ENCODE assay signal across 2 cellular contexts in the genomic region with DNA sequence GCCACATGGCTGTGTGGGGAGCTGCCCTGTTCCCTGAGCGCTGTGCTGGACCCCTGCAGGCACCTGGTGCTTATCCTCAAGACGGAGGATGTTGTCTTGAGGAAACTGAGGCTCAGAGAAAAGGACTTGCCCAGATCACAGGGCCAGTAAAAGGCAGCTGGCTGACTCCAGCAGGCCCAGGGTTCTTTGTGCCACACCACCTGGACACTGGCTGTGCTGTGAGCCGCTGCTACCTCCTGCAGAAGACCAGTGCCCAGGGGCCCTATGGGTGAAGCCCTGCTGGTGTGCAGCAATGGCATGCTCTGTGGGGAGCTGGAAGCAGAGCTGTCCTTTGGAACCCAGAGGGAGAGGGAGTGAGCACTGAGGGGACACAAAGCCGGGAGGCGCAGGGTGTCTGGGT.
TF ChIP-seq lines count a peak whose summit lies in the region.

No MANE protein-coding gene starts in this region.

TF ChIP-seq in HEK293, 187 proteins besides CTCF, POLR2A, EP300 and RAD21 (continued from another document):
- 0 out of 2 replicates have a peak, but pooled peaks have one; percentile 9 for TF ChIP-seq ZIC2 (tag by site-specific recombination; IDR thresholded peaks at IDR 0.05)
- TF ChIP-seq ZBTB48 (tag by site-specific recombination; IDR thresholded peaks at IDR 0.05): no peak
- TF ChIP-seq, protein P1, sequence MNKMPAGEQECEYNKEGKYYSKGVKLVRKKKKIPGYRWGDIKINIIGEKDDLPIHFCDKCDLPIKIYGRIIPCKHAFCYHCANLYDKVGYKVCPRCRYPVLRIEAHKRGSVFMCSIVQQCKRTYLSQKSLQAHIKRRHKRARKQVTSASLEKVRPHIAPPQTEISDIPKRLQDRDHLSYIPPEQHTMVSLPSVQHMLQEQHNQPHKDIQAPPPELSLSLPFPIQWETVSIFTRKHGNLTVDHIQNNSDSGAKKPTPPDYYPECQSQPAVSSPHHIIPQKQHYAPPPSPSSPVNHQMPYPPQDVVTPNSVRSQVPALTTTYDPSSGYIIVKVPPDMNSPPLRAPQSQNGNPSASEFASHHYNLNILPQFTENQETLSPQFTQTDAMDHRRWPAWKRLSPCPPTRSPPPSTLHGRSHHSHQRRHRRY (tag by site-specific recombination; IDR thresholded peaks at IDR 0.05): no peak

TF ChIP-seq in H1, 55 proteins besides CTCF, POLR2A, EP300 and RAD21 (continued from another document):
- TF ChIP-seq POLR2AphosphoS5 (IDR thresholded peaks at IDR 0.05; ENCODE audit: low read depth, low read length): no peak
- TF ChIP-seq TAF1 (IDR thresholded peaks at IDR 0.05; ENCODE audit: low read depth, low read length): no peak
- TF ChIP-seq RBBP5 (IDR thresholded peaks at IDR 0.05; ENCODE audit: borderline replicate concordance, low read depth, low read length): no peak
- no peak for TF ChIP-seq RXRA (IDR thresholded peaks at IDR 0.05; ENCODE audit: insufficient read depth, low read depth, low read length)
- no peak for TF ChIP-seq JUN (IDR thresholded peaks at IDR 0.05; ENCODE audit: low read depth, low read length)
